In the genomic region with DNA sequence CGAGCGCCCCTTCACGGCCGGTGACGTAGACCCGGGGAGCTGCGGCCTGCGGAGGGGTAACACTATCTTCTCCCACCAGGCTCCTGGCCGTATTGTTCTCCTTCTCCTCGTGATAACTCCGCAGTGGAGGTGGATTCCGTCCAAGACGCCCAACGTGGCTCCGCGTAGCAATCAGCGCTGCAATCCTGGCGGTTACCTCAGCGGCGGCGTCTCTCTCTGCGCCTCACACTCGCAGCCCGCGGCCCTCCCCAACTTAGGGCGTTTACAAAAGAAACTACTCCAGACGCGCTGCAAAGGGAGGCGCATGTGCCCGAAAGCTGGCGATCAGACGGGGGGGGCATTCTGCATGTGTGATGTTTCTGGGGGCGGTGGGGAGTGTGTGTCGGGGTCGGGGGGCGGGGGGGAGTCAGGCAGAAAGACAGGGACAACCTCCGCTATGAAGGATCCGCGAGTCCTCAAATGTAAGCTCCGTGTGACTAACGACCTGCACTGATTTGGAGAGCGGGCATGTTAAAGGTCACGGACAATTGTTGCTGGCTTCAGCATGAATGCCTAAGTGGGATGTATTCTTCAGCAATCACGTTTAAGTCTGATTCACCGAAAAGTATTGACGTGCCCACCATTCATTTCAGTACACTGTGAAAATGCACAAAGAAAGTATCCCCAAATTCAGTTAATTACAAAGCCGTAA, we compare ENCODE assay signal across 8 cellular contexts. TPM values are rescaled to one million over a fixed set of nuclear protein-coding genes. Genes with fewer than 3 reads are reported as not detected.
A peak's percentile ranks its signal among the peaks of the same experiment; 100 is the strongest.
DNase-seq lines count a peak whose midpoint lies in the region; ATAC-seq, FAIRE-seq and TF ChIP-seq lines count a peak whose summit lies in the region.

No MANE protein-coding gene starts in this region.

- peak overlapping the region; percentile 77 for H3K9ac ChIP-seq in ES-I3 (ENCODE audit: low read depth, low read length)

- TF ChIP-seq CTCF in foreskin keratinocyte (conservative IDR thresholded peaks at IDR 0.05): no peak
- no peak for TF ChIP-seq CTCF in omental fat pad (IDR thresholded peaks at IDR 0.05)

- peaks cover 49% of the 10 kb centered on the region for H3K27me3 Mint-ChIP-seq in activated T-cell treated with anti-CD3 and anti-CD28 coated beads, Interleukin-2, amount 50 U/mL, for 24 hours

- no peak overlapping the region for H3K27ac ChIP-seq in foreskin keratinocyte

- peaks cover 5% of the 10 kb centered on the region for H3K36me3 Mint-ChIP-seq in activated T-cell treated with anti-CD3 and anti-CD28 coated beads, Interleukin-2, amount 50 U/mL, for 24 hours (ENCODE audit: low read depth)

- peak overlapping the region; percentile 59 for H3K27ac Mint-ChIP-seq in activated T-cell treated with anti-CD3 and anti-CD28 coated beads, Interleukin-2, amount 50 U/mL, for 24 hours

- peak overlapping the region; percentile 73 for H3K4me3 Mint-ChIP-seq in activated T-cell treated with anti-CD3 and anti-CD28 coated beads, Interleukin-2, amount 50 U/mL, for 24 hours

- peaks cover 31% of the 10 kb centered on the region for H3K4me1 Mint-ChIP-seq in activated T-cell treated with anti-CD3 and anti-CD28 coated beads, Interleukin-2, amount 50 U/mL, for 24 hours (ENCODE audit: low read depth)

- DNase-seq in NCI-H2196 (lab: John Stamatoyannopoulos, UW; ENCODE audit: unreplicated experiment) (peak; percentile 72), foreskin keratinocyte (peak in 1 of 2 donors; percentile 34), omental fat pad (ENCODE audit: low spot score) (no peak), urothelium cell line (ENCODE audit: low spot score) (no peak)
- peak; percentile 58 for DNase-seq in activated T-cell treated with anti-CD3 and anti-CD28 coated beads, Interleukin-2, amount 50 U/mL, for 24 hours
- DNase-seq in activated CD4-positive, CD25-positive, alpha-beta regulatory T cell (lab: John Stamatoyannopoulos, UW): no peak

- no peak for FAIRE-seq in urothelium cell line (lab: Jason Lieb, UNC)

- no peaks in the 10 kb centered on the region for H3K36me3 ChIP-seq in ES-I3 (ENCODE audit: insufficient read depth, low read length)

- no peaks in the 10 kb centered on the region for H3K27me3 ChIP-seq in foreskin keratinocyte

- no peaks in the 10 kb centered on the region for H3K9me3 Mint-ChIP-seq in activated T-cell treated with anti-CD3 and anti-CD28 coated beads, Interleukin-2, amount 50 U/mL, for 24 hours

- no peaks in the 10 kb centered on the region for H3K9me3 ChIP-seq in ES-I3 (ENCODE audit: control insufficient read depth, insufficient read depth, low read length)

- H3K4me1 ChIP-seq in ES-I3 (ENCODE audit: insufficient read depth, low read length) (peaks cover 7% of the 10 kb centered on the region; the same call in 1 of the 2 replicates), foreskin keratinocyte (no peaks in the 10 kb centered on the region)

- ATAC-seq in foreskin keratinocyte: peak; percentile 12
- ATAC-seq in omental fat pad (ENCODE audit: low FRiP score): peak; percentile 8
- no peak for ATAC-seq in HG03460 (IDR thresholded peaks at IDR 0.05; ENCODE audit: unreplicated experiment)

RNA-seq across cellular contexts. Expression of gene ZNF516, which starts 1.3 kb away (rescaled TPM):
- total RNA-seq in foreskin keratinocyte: 11.7 and 14.6 TPM in 2 replicates
- 5.9 and 8.2 TPM in 2 replicates for polyA plus RNA-seq in foreskin keratinocyte
- 10 to 100 TPM; 11.2 to 27.7 (median 16.6) TPM for total RNA-seq in omental fat pad

Comparison
In these comparisons a context has a peak if more than half of its experiments do, and no peak if none do; other contexts are left out.
1. DNase-seq: peak in NCI-H2196 (single experiment) and activated T-cell treated with anti-CD3 and anti-CD28 coated beads, Interleukin-2, amount 50 U/mL, for 24 hours (single experiment); none in omental fat pad (single experiment), urothelium cell line (single experiment) and activated CD4-positive, CD25-positive, alpha-beta regulatory T cell (0 of 4).